Comparison of ENCODE assay signal across 18 cellular contexts in genomic region chr17:37502009-37502936, GRCh38. TPM values are rescaled to one million over a fixed set of nuclear protein-coding genes. Genes with fewer than 3 reads are reported as not detected.
A peak's percentile ranks its signal among the peaks of the same experiment; 100 is the strongest.
DNase-seq lines count a peak whose midpoint lies in the region; ATAC-seq and TF ChIP-seq lines count a peak whose summit lies in the region.
"Had no signal": no experiment of that assay in that cellular context is flagged by ENCODE, and none has a peak within 500 bp of the region (broad histone marks: within the 10 kb centered on the region; RNA-seq: fewer than 3 reads in every experiment).

No MANE protein-coding gene starts in this region.

- no peak overlapping the region for H3K4me3 ChIP-seq in AG04450 (ENCODE audit: low read depth, low read length)
- no peak overlapping the region for H3K4me3 ChIP-seq in RWPE2 (ENCODE audit: severe bottlenecking)
- H3K4me3 ChIP-seq in trophoblast cell (ENCODE audit: low read depth, low read length), result no peak overlapping the region
- H3K4me3 ChIP-seq: Peyer's patch, SK-N-MC had no signal

- POLR2A ChIA-PET in AG04450 (lab: Yijun Ruan, JAX), result no interaction called here

- H3K36me3 ChIP-seq in RWPE2 (ENCODE audit: low read depth), result peaks cover 33% of the 10 kb centered on the region
- peaks cover 4 to 5% of the 10 kb centered on the region in 2 experiments for H3K36me3 ChIP-seq in trophoblast cell (ENCODE audit: control insufficient read depth in 1 of 2, insufficient read depth in 2 of 2, low read length in 2 of 2)
- H3K36me3 ChIP-seq: Peyer's patch had no signal

- H3K14ac ChIP-seq in trophoblast cell (ENCODE audit: low read length), result no peak overlapping the region

- H3K9me3 ChIP-seq in AG04450 (ENCODE audit: control insufficient read depth, insufficient read depth, low read length), result no peaks in the 10 kb centered on the region
- no peaks in the 10 kb centered on the region for H3K9me3 ChIP-seq in RWPE2 (ENCODE audit: severe bottlenecking)
- H3K9me3 ChIP-seq in trophoblast cell (ENCODE audit: insufficient read depth, low read depth, low read length), result no peaks in the 10 kb centered on the region
- H3K9me3 ChIP-seq: Peyer's patch had no signal

- no peak overlapping the region for H2AFZ ChIP-seq in trophoblast cell (ENCODE audit: insufficient read depth, low read length, poor library complexity)

- H3K4ac ChIP-seq in trophoblast cell (ENCODE audit: low read depth, low read length), result peak overlapping the region; percentile 3

- H2AK5ac ChIP-seq in trophoblast cell (ENCODE audit: low read length), result no peak overlapping the region

- H4K8ac ChIP-seq in trophoblast cell (ENCODE audit: low read depth, low read length), result no peak overlapping the region

- no peak overlapping the region for H2BK12ac ChIP-seq in trophoblast cell (ENCODE audit: low read length)

- H3K18ac ChIP-seq in trophoblast cell (ENCODE audit: low read length), result no peak overlapping the region

- H2BK5ac ChIP-seq in trophoblast cell (ENCODE audit: low read depth, low read length, poor library complexity), result no peak overlapping the region

- peak overlapping the region; percentile 11 for H3K27ac ChIP-seq in AG04450 (ENCODE audit: low read depth, low read length)
- H3K27ac ChIP-seq in RWPE2 (ENCODE audit: poor library complexity, severe bottlenecking), result no peak overlapping the region
- H3K27ac ChIP-seq in trophoblast cell (ENCODE audit: low read depth, low read length), result no peak overlapping the region
- H3K27ac ChIP-seq: Peyer's patch, SK-N-MC had no signal

- ATAC-seq in RWPE2 (ENCODE audit: low read depth) (no peak), left lobe of liver (peak; percentile 82), SK-N-SH treated with all-trans-retinoic acid at 6 μM for 48 hours (no peak)

- H3K4me1 ChIP-seq in RWPE2 (ENCODE audit: insufficient read depth, poor library complexity, severe bottlenecking) (peaks cover 13% of the 10 kb centered on the region), trophoblast cell (ENCODE audit: control insufficient read depth in 1 of 2, insufficient read depth in 2 of 2, low read length in 2 of 2) (peaks cover 0 to 3% of the 10 kb centered on the region in 2 experiments)
- H3K4me1 ChIP-seq: Peyer's patch had no signal

- H3K9ac ChIP-seq in trophoblast cell (ENCODE audit: low read length), result no peak overlapping the region

- no peak overlapping the region for H4K91ac ChIP-seq in trophoblast cell (ENCODE audit: low read depth, low read length)

- H3K27me3 ChIP-seq in AG04450 (ENCODE audit: control insufficient read depth, insufficient read depth, low read length) (no peaks in the 10 kb centered on the region), RWPE2 (ENCODE audit: insufficient read depth, poor library complexity, severe bottlenecking) (no peaks in the 10 kb centered on the region), trophoblast cell (ENCODE audit: insufficient read depth, low read length) (no peaks in the 10 kb centered on the region)
- H3K27me3 ChIP-seq: Peyer's patch had no signal

- no peak overlapping the region for H2BK120ac ChIP-seq in trophoblast cell (ENCODE audit: insufficient read depth, low read length, poor library complexity)

- no peak overlapping the region for H3K23ac ChIP-seq in trophoblast cell (ENCODE audit: low read length)

- no peak overlapping the region for H3K4me2 ChIP-seq in trophoblast cell (ENCODE audit: low read length)

- CTCF ChIA-PET in AG04450 (lab: Charles Lee), result interaction anchor here (1.1 kb wide), 1 partner anchor 11 kb away, joined by 4 read pairs; no protein-coding TSS in a partner anchor

- TF ChIP-seq CTCF in AG04450 (IDR thresholded peaks at IDR 0.05; ENCODE audit: low read depth, low read length) (no peak), RWPE2 (IDR thresholded peaks at IDR 0.05; ENCODE audit: poor library complexity, severe bottlenecking) (no peak)

- H3K79me1 ChIP-seq in trophoblast cell (ENCODE audit: low read length), result no peaks in the 10 kb centered on the region

- H3K79me2 ChIP-seq in trophoblast cell (ENCODE audit: control insufficient read depth, insufficient read depth, low read length, poor library complexity), result peaks cover 12% of the 10 kb centered on the region

- no CpG with 5 or more reads among the region's 10 CpGs for WGBS in trophoblast cell (ENCODE audit: extremely low coverage, insufficient coverage, insufficient read length)

- DNase-seq in AG04450 (ENCODE audit: low read depth, low spot score) (no peak), RWPE2 (ENCODE audit: low spot score) (peak; percentile 15), left lobe of liver (ENCODE audit: low spot score) (peak; percentile 90), trophoblast cell (no peak), NCI-H187 (lab: John Stamatoyannopoulos, UW) (no peak), NCI-H748 treated with DMSO at 0.1 percent for 48 hours (lab: John Stamatoyannopoulos, UW) (no peak), COLO668 (lab: John Stamatoyannopoulos, UW; ENCODE audit: unreplicated experiment) (no peak)
- DNase-seq: CD8-positive, alpha-beta memory T cell; IMR-90; KG1; MM.1S; NCI-H2029 treated with DMSO at 0.1 percent for 48 hours; NCI-H446 treated with DMSO at 0.1 percent for 48 hours; NCI-H526; Peyer's patch; SIG-M5 had no signal

- no peak overlapping the region for H4K12ac ChIP-seq in trophoblast cell (ENCODE audit: low read depth, low read length)

TF ChIP-seq in SK-N-SH treated with all-trans-retinoic acid at 6 μM for 48 hours, 23 proteins besides CTCF, POLR2A, EP300 and RAD21:
- TF ChIP-seq ZFP30 (CRISPR knock-in tag; IDR thresholded peaks at IDR 0.05) (no peak), PATZ1 (CRISPR knock-in tag; IDR thresholded peaks at IDR 0.05; ENCODE audit: borderline replicate concordance) (no peak), ZNF8 (CRISPR knock-in tag; IDR thresholded peaks at IDR 0.05) (no peak), ESRRG (CRISPR knock-in tag; IDR thresholded peaks at IDR 0.05) (no peak), CSDC2 (CRISPR knock-in tag; IDR thresholded peaks at IDR 0.05) (no peak), PPARA (CRISPR knock-in tag; IDR thresholded peaks at IDR 0.05; ENCODE audit: borderline replicate concordance) (no peak), ZNF70 (CRISPR knock-in tag; IDR thresholded peaks at IDR 0.05) (no peak), RARB (CRISPR knock-in tag; IDR thresholded peaks at IDR 0.05) (no peak), OSR1 (CRISPR knock-in tag; IDR thresholded peaks at IDR 0.05) (no peak), GLIS3 (CRISPR knock-in tag; IDR thresholded peaks at IDR 0.05) (no peak), BACH2 (CRISPR knock-in tag; IDR thresholded peaks at IDR 0.05; ENCODE audit: borderline replicate concordance) (no peak), TOX (CRISPR knock-in tag; IDR thresholded peaks at IDR 0.05; ENCODE audit: borderline replicate concordance) (no peak)
- TF ChIP-seq, protein P1, sequence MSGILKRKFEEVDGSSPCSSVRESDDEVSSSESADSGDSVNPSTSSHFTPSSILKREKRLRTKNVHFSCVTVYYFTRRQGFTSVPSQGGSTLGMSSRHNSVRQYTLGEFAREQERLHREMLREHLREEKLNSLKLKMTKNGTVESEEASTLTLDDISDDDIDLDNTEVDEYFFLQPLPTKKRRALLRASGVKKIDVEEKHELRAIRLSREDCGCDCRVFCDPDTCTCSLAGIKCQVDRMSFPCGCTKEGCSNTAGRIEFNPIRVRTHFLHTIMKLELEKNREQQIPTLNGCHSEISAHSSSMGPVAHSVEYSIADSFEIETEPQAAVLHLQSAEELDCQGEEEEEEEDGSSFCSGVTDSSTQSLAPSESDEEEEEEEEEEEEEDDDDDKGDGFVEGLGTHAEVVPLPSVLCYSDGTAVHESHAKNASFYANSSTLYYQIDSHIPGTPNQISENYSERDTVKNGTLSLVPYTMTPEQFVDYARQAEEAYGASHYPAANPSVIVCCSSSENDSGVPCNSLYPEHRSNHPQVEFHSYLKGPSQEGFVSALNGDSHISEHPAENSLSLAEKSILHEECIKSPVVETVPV (CRISPR knock-in tag; IDR thresholded peaks at IDR 0.05), result no peak
- TF ChIP-seq, protein P2, sequence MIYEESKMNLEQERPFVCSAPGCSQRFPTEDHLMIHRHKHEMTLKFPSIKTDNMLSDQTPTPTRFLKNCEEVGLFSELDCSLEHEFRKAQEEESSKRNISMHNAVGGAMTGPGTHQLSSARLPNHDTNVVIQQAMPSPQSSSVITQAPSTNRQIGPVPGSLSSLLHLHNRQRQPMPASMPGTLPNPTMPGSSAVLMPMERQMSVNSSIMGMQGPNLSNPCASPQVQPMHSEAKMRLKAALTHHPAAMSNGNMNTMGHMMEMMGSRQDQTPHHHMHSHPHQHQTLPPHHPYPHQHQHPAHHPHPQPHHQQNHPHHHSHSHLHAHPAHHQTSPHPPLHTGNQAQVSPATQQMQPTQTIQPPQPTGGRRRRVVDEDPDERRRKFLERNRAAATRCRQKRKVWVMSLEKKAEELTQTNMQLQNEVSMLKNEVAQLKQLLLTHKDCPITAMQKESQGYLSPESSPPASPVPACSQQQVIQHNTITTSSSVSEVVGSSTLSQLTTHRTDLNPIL (CRISPR knock-in tag; IDR thresholded peaks at IDR 0.05; ENCODE audit: low read depth), result no peak

RNA-seq across cellular contexts. Expression of gene DUSP14, which starts 12.6 kb away (rescaled TPM):
- 76.7 and 96.7 TPM in 2 replicates for polyA plus RNA-seq in AG04450 (2011; rRNA removed)
- 55.3 and 76.7 TPM in 2 replicates for polyA minus RNA-seq in AG04450 (2011; rRNA and poly(A)+ RNA removed)
- total RNA-seq in left lobe of liver, result 10.6 TPM
- polyA plus RNA-seq in trophoblast cell (2013), result 40.4 and 42.7 TPM in 2 replicates

Comparison
In these comparisons a context has a peak if more than half of its experiments do, and no peak if none do; other contexts are left out.
1. DNase-seq: peak in RWPE2 (single experiment) and left lobe of liver (single experiment); none in AG04450 (single experiment), trophoblast cell (0 of 2), NCI-H187 (0 of 2), NCI-H748 treated with DMSO at 0.1 percent for 48 hours (single experiment) and COLO668 (single experiment).